8 cellular contexts compared by ENCODE assay signal in the genomic region with DNA sequence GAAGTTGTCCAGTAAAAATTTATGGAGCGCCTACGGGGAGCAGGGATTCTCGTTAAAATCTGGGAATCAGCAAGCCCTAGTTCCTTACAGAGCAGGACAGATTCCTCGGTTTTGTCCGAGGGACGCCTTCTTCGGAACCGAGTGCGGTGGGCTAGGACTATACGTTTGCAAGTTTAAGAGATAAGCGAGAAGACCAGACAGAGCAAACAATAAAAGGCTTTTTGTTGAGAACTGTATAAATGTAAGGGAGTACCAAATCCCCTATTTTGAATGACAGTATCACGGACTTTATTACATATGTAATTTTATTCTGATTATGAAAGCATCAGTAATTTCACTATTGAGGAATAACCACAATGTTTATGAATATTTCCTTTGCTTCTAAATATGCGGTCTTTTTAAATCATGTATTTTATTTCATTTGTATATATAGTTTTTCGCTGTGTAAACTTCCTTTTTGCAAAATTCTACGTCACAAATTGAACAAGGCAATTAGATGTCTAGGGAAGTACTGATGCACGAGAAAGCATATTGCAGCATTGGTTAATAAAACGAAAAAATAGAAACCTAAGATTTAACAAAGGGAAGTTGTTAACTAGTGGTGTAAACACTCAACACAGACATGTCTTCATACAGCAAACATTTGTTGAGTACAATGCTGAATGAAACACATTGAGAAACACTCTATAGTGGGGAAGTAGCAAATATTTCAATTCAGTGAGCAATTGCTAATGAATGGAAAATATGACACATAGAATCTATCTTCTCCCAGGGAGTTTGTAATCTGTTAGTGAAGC. TPM values are rescaled to one million over a fixed set of nuclear protein-coding genes. Genes with fewer than 3 reads are reported as not detected.
DNase-seq lines count a peak whose midpoint lies in the region; ATAC-seq and TF ChIP-seq lines count a peak whose summit lies in the region.

No MANE protein-coding gene starts in this region.

- no peak for TF ChIP-seq POLR2A in prostate gland (IDR thresholded peaks at IDR 0.05)

- 12% methylated on average over 17 of the region's 17 CpGs for WGBS in prostate gland

- TF ChIP-seq CTCF in VCaP (conservative IDR thresholded peaks at IDR 0.05) = no peak
- TF ChIP-seq CTCF in fibroblast of the aortic adventitia (IDR thresholded peaks at IDR 0.05; ENCODE audit: insufficient read depth, low read length) = no peak
- TF ChIP-seq CTCF in prostate gland (IDR thresholded peaks at IDR 0.05) = no peak

- ATAC-seq in HG03039 (IDR thresholded peaks at IDR 0.05; ENCODE audit: unreplicated experiment) = no peak

- intact Hi-C loops in prostate gland (cut with DNase I) = loop anchor here (2.0 to 10.0 kb wide), 5 partner anchors 99 to 299 kb away; no protein-coding TSS in a partner anchor

- DNase-seq in AG20443 (ENCODE audit: low spot score) = peak; percentile 56
- peak; percentile 12 for DNase-seq in H7
- peak; percentile 72 for DNase-seq in fibroblast of the aortic adventitia (ENCODE audit: low read depth)
- DNase-seq in prostate gland (ENCODE audit: low spot score) = no peak
- DNase-seq in mesenteric fat pad (ENCODE audit: low spot score) = no peak
- no peak for DNase-seq in NCI-H1092 treated with DMSO at 0.1 percent for 48 hours (lab: John Stamatoyannopoulos, UW)

- H3K36me3 ChIP-seq in H7 (replicated peaks; ENCODE audit: control insufficient read depth, insufficient read depth, low read length) = no peaks in the 10 kb centered on the region
- no peaks in the 10 kb centered on the region for H3K36me3 ChIP-seq in prostate gland

- H3K4me3 ChIP-seq in H7 (ENCODE audit: insufficient read depth, low read depth, low read length) = peak overlapping the region; percentile 81
- H3K4me3 ChIP-seq in fibroblast of the aortic adventitia (ENCODE audit: low read depth, low read length) = peak overlapping the region; percentile 76
- H3K4me3 ChIP-seq in prostate gland = peak overlapping the region; percentile 92 to 98

- H3K27me3 ChIP-seq in H7 (ENCODE audit: control insufficient read depth, insufficient read depth, low read length) (no peaks in the 10 kb centered on the region), prostate gland (replicated peaks; ENCODE audit: insufficient read depth) (no peaks in the 10 kb centered on the region)

- H3K27ac ChIP-seq in VCaP (peak overlapping the region; percentile 100), prostate gland (peak overlapping the region; percentile 97 to 99)

- H3K4me1 ChIP-seq in prostate gland (replicated peaks) = peaks cover 13% of the 10 kb centered on the region

- H3K9me3 ChIP-seq in prostate gland = no peaks in the 10 kb centered on the region

RNA-seq across cellular contexts. Expression of a gene that starts 1.2 kb away (rescaled TPM):
- total RNA-seq in H7 (2014; rRNA removed; shearing (Covaris generic)) = 108 and 150 TPM in 2 replicates
- 76.5 and 84.2 TPM in 2 replicates for total RNA-seq in fibroblast of the aortic adventitia (ENCODE audit: low replicate concordance)
- 100 to 1,000 TPM in 1 of 2 donors, 10 to 100 TPM in 1; 99.9 to 155 TPM for total RNA-seq in prostate gland
- total RNA-seq in mesenteric fat pad = 115 TPM

Comparison
In these comparisons a context has a peak if more than half of its experiments do, and no peak if none do; other contexts are left out.
1. DNase-seq: peak in AG20443 (single experiment), H7 (single experiment) and fibroblast of the aortic adventitia (single experiment); none in prostate gland (single experiment), mesenteric fat pad (single experiment) and NCI-H1092 treated with DMSO at 0.1 percent for 48 hours (single experiment).
2. Peak in every context shown above with its lines, with median percentiles within 50 percentile points of each other: H3K4me3 ChIP-seq.